33 cellular contexts compared by ENCODE assay signal in the genomic region with DNA sequence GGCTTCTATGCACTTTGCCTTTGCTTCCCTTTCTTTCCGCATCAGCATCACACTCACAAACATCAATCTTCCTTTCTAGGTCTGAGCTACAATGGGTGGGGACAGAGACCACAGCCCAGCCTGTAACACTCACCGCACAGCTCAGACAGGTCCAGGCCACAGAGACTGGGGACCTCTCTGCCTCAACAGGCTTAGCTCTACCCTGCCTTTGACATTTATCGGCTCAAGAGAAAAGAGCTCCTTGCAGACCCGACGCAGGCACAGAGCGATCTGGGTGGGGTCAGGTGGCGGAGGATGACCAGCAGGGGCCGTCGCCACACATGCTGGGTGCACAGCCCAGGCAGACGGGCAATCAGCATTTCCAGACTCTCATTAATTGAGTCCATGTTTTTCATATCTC.
"Had no signal": no experiment of that assay in that cellular context is flagged by ENCODE, and none has a peak within 500 bp of the region (broad histone marks: within the 10 kb centered on the region; RNA-seq: fewer than 3 reads in every experiment).

No MANE protein-coding gene starts in this region.

- H3K9me3 Mint-ChIP-seq: activated naive CD4-positive, alpha-beta T cell treated with anti-CD3 and anti-CD28 coated beads, Interleukin-2, amount 50 U/mL, for 72 hours; activated T-cell treated with anti-CD3 and anti-CD28 coated beads, Interleukin-2, amount 50 U/mL, for 4 hours; activated T-helper 17 cell treated with anti-CD3 and anti-CD28 coated beads, Interleukin-2, amount 50 U/mL, for 72 hours; central memory CD8-positive, alpha-beta T cell; stimulated activated naive CD8-positive, alpha-beta T cell treated with anti-CD3 and anti-CD28 coated beads, Interleukin-15, amount 100 ng/mL, for 72 hours had no signal

- H3K27me3 ChIP-seq: gastrocnemius medialis, neutrophil, pancreas, tibial nerve, uterus had no signal

- H3K4me1 Mint-ChIP-seq: activated T-helper 17 cell treated with anti-CD3 and anti-CD28 coated beads, Interleukin-2, amount 50 U/mL, for 72 hours; central memory CD8-positive, alpha-beta T cell; mesothelial cell of epicardium; naive B cell; nephron progenitor cell; stimulated activated memory B cell treated with anti-CD40 and anti-IgM and Interleukin-4, amounts not matched to agents 10 μg/mL and 1 μg/mL and 100 μg/mL, for 72 hours; stimulated activated naive CD8-positive, alpha-beta T cell treated with anti-CD3 and anti-CD28 coated beads, Interleukin-15, amount 100 ng/mL, for 72 hours had no signal

- H3K27ac ChIP-seq: breast epithelium, epithelial cell of prostate, gastrocnemius medialis, neutrophil, pancreas, prostate gland, tibial nerve, uterus had no signal

- H3K27ac Mint-ChIP-seq: activated naive CD4-positive, alpha-beta T cell treated with anti-CD3 and anti-CD28 coated beads, Interleukin-2, amount 50 U/mL, for 72 hours; activated T-helper 17 cell treated with anti-CD3 and anti-CD28 coated beads, Interleukin-2, amount 50 U/mL, for 72 hours; mesothelial cell of epicardium; naive B cell; nephron progenitor cell; stimulated activated memory B cell treated with anti-CD40 and anti-IgM and Interleukin-4, amounts not matched to agents 10 μg/mL and 1 μg/mL and 100 μg/mL, for 72 hours had no signal

- ATAC-seq: activated naive CD4-positive, alpha-beta T cell treated with anti-CD3 and anti-CD28 coated beads, Interleukin-2, amount 50 U/mL, for 72 hours; activated T-cell treated with anti-CD3 and anti-CD28 coated beads, Interleukin-2, amount 50 U/mL, for 4 hours; activated T-helper 17 cell treated with anti-CD3 and anti-CD28 coated beads, Interleukin-2, amount 50 U/mL, for 72 hours; gastrocnemius medialis; left ventricle myocardium superior; pancreas; sciatic nerve; stimulated activated memory B cell treated with anti-CD40 and anti-IgM and Interleukin-4, amounts not matched to agents 10 μg/mL and 1 μg/mL and 100 μg/mL, for 72 hours; stimulated activated naive CD8-positive, alpha-beta T cell treated with anti-CD3 and anti-CD28 coated beads, Interleukin-15, amount 100 ng/mL, for 72 hours had no signal

- DNase-seq: activated CD4-positive, alpha-beta T cell treated with anti-CD3 and anti-CD28 coated beads for 4 hours; activated CD4-positive, alpha-beta T cell treated with anti-CD3 and anti-CD28 coated beads, Interleukin-2, amount 50 U/mL, for 4 hours; activated naive CD4-positive, alpha-beta T cell; activated T-cell treated with anti-CD3 and anti-CD28 coated beads, Interleukin-2, amount 50 U/mL, for 4 hours; dermis blood vessel endothelial cell; effector CD4-positive, alpha-beta T cell; gastrocnemius medialis; glutamatergic neuron; islet precursor cell; left ventricle myocardium superior; mammary epithelial cell; naive B cell; nephron progenitor cell; pancreas; retina; small intestine; stimulated activated CD4-positive, alpha-beta T cell treated with anti-CD3 and anti-CD28 coated beads, Interleukin-1b, Interleukin-23, amount 100 ng/mL, for 48 hours; stimulated activated CD4-positive, alpha-beta T cell treated with anti-CD3 and anti-CD28 coated beads, Interleukin-4, amount 100 ng/mL, for 4 hours; stimulated activated CD8-positive, alpha-beta memory T cell treated with anti-CD3 and anti-CD28 coated beads, Interleukin-4, amount 100 ng/mL, for 48 hours; stimulated activated naive CD8-positive, alpha-beta T cell treated with anti-CD3 and anti-CD28 coated beads, Interleukin-15, amount 100 ng/mL, for 72 hours; T-helper 1 cell; uterus had no signal

- H3K4me3 Mint-ChIP-seq: activated T-cell treated with anti-CD3 and anti-CD28 coated beads, Interleukin-2, amount 50 U/mL, for 4 hours; activated T-helper 17 cell treated with anti-CD3 and anti-CD28 coated beads, Interleukin-2, amount 50 U/mL, for 72 hours; central memory CD8-positive, alpha-beta T cell; mesothelial cell of epicardium; naive B cell; nephron progenitor cell; stimulated activated memory B cell treated with anti-CD40 and anti-IgM and Interleukin-4, amounts not matched to agents 10 μg/mL and 1 μg/mL and 100 μg/mL, for 72 hours; stimulated activated naive CD8-positive, alpha-beta T cell treated with anti-CD3 and anti-CD28 coated beads, Interleukin-15, amount 100 ng/mL, for 72 hours had no signal

- H3K36me3 Mint-ChIP-seq: activated naive CD4-positive, alpha-beta T cell treated with anti-CD3 and anti-CD28 coated beads, Interleukin-2, amount 50 U/mL, for 72 hours; naive B cell; stimulated activated memory B cell treated with anti-CD40 and anti-IgM and Interleukin-4, amounts not matched to agents 10 μg/mL and 1 μg/mL and 100 μg/mL, for 72 hours had no signal

- H3K36me3 ChIP-seq: breast epithelium, gastrocnemius medialis, neutrophil, pancreas, prostate gland, tibial nerve, uterus had no signal

- H3K4me1 ChIP-seq: breast epithelium, gastrocnemius medialis, pancreas, prostate gland, tibial nerve, uterus had no signal

- H3K9me3 ChIP-seq: breast epithelium, gastrocnemius medialis, neutrophil, pancreas, prostate gland, uterus had no signal

- H3K4me3 ChIP-seq: breast epithelium, gastrocnemius medialis, pancreas, prostate gland, tibial nerve, uterus had no signal
